In genomic region chr9:21591221-21592062, GRCh38 we compare ENCODE assay signal across 8 cellular contexts.
DNase-seq lines count a peak whose midpoint lies in the region; ATAC-seq and TF ChIP-seq lines count a peak whose summit lies in the region.

No MANE protein-coding gene starts in this region.

- H3K36me3 ChIP-seq in thoracic aorta = no peaks in the 10 kb centered on the region

- H3K27ac Mint-ChIP-seq in T-helper 2 cell treated with Interferon-gamma antibody and Interleukin-4, amounts not matched to agents 5 μg/mL and 100 μg/mL, for 36 hours = no peak overlapping the region

- no peaks in the 10 kb centered on the region for H3K9me3 Mint-ChIP-seq in T-helper 2 cell treated with Interferon-gamma antibody and Interleukin-4, amounts not matched to agents 5 μg/mL and 100 μg/mL, for 36 hours

- in situ Hi-C loops in Caki2 (cut with HindIII; ENCODE audit: low pct_unique_long_range_greater_than_20kb, low sequenced_read_pairs) = no loop called here

- ATAC-seq in HG02938 (IDR thresholded peaks at IDR 0.05; ENCODE audit: unreplicated experiment) = peak; percentile 60
- peak; percentile 77 for ATAC-seq in thoracic aorta (ENCODE audit: insufficient number of reproducible peaks, low FRiP score, low read depth)
- ATAC-seq in GM21737 (IDR thresholded peaks at IDR 0.05; ENCODE audit: unreplicated experiment) = no peak

- no peak overlapping the region for H3K4me3 Mint-ChIP-seq in T-helper 2 cell treated with Interferon-gamma antibody and Interleukin-4, amounts not matched to agents 5 μg/mL and 100 μg/mL, for 36 hours

- H3K4me1 Mint-ChIP-seq in T-helper 2 cell treated with Interferon-gamma antibody and Interleukin-4, amounts not matched to agents 5 μg/mL and 100 μg/mL, for 36 hours (ENCODE audit: low read depth) = peaks cover 13% of the 10 kb centered on the region

- H3K27me3 ChIP-seq in thoracic aorta (replicated peaks; ENCODE audit: insufficient read depth) = no peaks in the 10 kb centered on the region

- no peaks in the 10 kb centered on the region for H3K36me3 Mint-ChIP-seq in T-helper 2 cell treated with Interferon-gamma antibody and Interleukin-4, amounts not matched to agents 5 μg/mL and 100 μg/mL, for 36 hours (ENCODE audit: low read depth)

- TF ChIP-seq CTCF in cardiac fibroblast (IDR thresholded peaks at IDR 0.05; ENCODE audit: low read depth, low read length) = no peak
- no peak for TF ChIP-seq CTCF in thoracic aorta (IDR thresholded peaks at IDR 0.05)

- peak overlapping the region in 1 of 2 donors; percentile 30 for H3K4me3 ChIP-seq in cardiac fibroblast (replicated peaks in 1 of 2; ENCODE audit: low read depth in 2 of 2, low read length in 2 of 2)
- H3K4me3 ChIP-seq in thoracic aorta = no peak overlapping the region

- no peaks in the 10 kb centered on the region for H3K9me3 ChIP-seq in thoracic aorta

- DNase-seq in Caki2 (ENCODE audit: low read depth) (peak; percentile 88), cardiac fibroblast (ENCODE audit: low read depth in 2 of 2) (peak; percentile 97 to 99), mucosa of gallbladder (ENCODE audit: low spot score) (peak; percentile 47), thoracic aorta (ENCODE audit: low spot score) (peak; percentile 25)
- peak; percentile 65 for DNase-seq in T-helper 2 cell treated with Interferon-gamma antibody and Interleukin-4, amounts not matched to agents 5 μg/mL and 100 μg/mL, for 36 hours (ENCODE audit: low spot score)
- no peak for DNase-seq in effector CD8-positive, alpha-beta T cell (lab: John Stamatoyannopoulos, UW)

- H3K4me1 ChIP-seq in thoracic aorta (ENCODE audit: control insufficient read depth in 1 of 2, low read depth in 2 of 2) = no peaks in the 10 kb centered on the region

- H3K27me3 Mint-ChIP-seq in T-helper 2 cell treated with Interferon-gamma antibody and Interleukin-4, amounts not matched to agents 5 μg/mL and 100 μg/mL, for 36 hours (ENCODE audit: low read depth) = peaks cover 3% of the 10 kb centered on the region

- H3K27ac ChIP-seq in thoracic aorta = no peak overlapping the region
